ENCODE assay signal across 8 cellular contexts in genomic region chr16:70433456-70434103, GRCh38. TPM values are rescaled to one million over a fixed set of nuclear protein-coding genes. Genes with fewer than 3 reads are reported as not detected.
DNase-seq lines count a peak whose midpoint lies in the region; ATAC-seq and TF ChIP-seq lines count a peak whose summit lies in the region.

No MANE protein-coding gene starts in this region.

- no peaks in the 10 kb centered on the region for H3K9me3 ChIP-seq in KOPT-K1 (ENCODE audit: insufficient read depth, low read length, poor library complexity, severe bottlenecking)
- no peaks in the 10 kb centered on the region for H3K9me3 ChIP-seq in muscle layer of colon (ENCODE audit: low read length)
- H3K9me3 ChIP-seq in effector memory CD4-positive, alpha-beta T cell (ENCODE audit: control insufficient read depth, low read length), result no peaks in the 10 kb centered on the region

- H3K27me3 ChIP-seq in BJ (ENCODE audit: control insufficient read depth, insufficient read depth, low read length) (no peaks in the 10 kb centered on the region), muscle layer of colon (ENCODE audit: control insufficient read depth in 1 of 2, insufficient read depth in 2 of 2, low read length in 2 of 2) (no peaks in the 10 kb centered on the region)
- H3K27me3 ChIP-seq in effector memory CD4-positive, alpha-beta T cell (replicated peaks; ENCODE audit: control insufficient read depth, insufficient read depth, low read length, poor library complexity, severe bottlenecking), result no peaks in the 10 kb centered on the region

- no peak overlapping the region for H3K4me3 ChIP-seq in BJ (ENCODE audit: low read depth, low read length)
- H3K4me3 ChIP-seq in muscle layer of colon (ENCODE audit: low read depth in 1 of 2, low read length in 2 of 2), result peak overlapping the region in 1 of 2 donors; percentile 13
- H3K4me3 ChIP-seq in effector memory CD4-positive, alpha-beta T cell (ENCODE audit: insufficient read depth, low read depth, low read length, poor library complexity, severe bottlenecking), result no peak overlapping the region

- H3K4me1 ChIP-seq in muscle layer of colon (ENCODE audit: insufficient read depth, low read length), result peaks cover 63% of the 10 kb centered on the region
- peaks cover 34% of the 10 kb centered on the region for H3K4me1 ChIP-seq in effector memory CD4-positive, alpha-beta T cell (ENCODE audit: control insufficient read depth, insufficient read depth, low read length, poor library complexity, severe bottlenecking)

- ATAC-seq in HG02938 (IDR thresholded peaks at IDR 0.05; ENCODE audit: unreplicated experiment), result no peak

- peak; percentile 67 for DNase-seq in BJ (ENCODE audit: low read depth)
- peak; percentile 41 for DNase-seq in dedifferentiated amniotic fluid mesenchymal stem cell (ENCODE audit: extremely low spot score)
- no peak for DNase-seq in DMS79 (lab: John Stamatoyannopoulos, UW)
- no peak for DNase-seq in effector memory CD4-positive, alpha-beta T cell
- no peak for DNase-seq in NCI-H2196 treated with DMSO at 0.1 percent for 48 hours (lab: John Stamatoyannopoulos, UW; ENCODE audit: unreplicated experiment)

- H3K27ac ChIP-seq in KOPT-K1 (ENCODE audit: low read depth, low read length, poor library complexity, severe bottlenecking), result peak overlapping the region; percentile 5
- H3K27ac ChIP-seq in muscle layer of colon (ENCODE audit: low read depth, low read length), result peak overlapping the region; percentile 59
- no peak overlapping the region for H3K27ac ChIP-seq in effector memory CD4-positive, alpha-beta T cell (ENCODE audit: insufficient read depth, low read length, poor library complexity, severe bottlenecking)

- H3K36me3 ChIP-seq in BJ (ENCODE audit: control insufficient read depth, insufficient read depth, low read length), result peaks cover 2% of the 10 kb centered on the region; the same call in 1 of the 2 replicates
- peaks cover 13% of the 10 kb centered on the region; the same call in 1 of the 2 replicates for H3K36me3 ChIP-seq in KOPT-K1 (ENCODE audit: insufficient read depth, low read length)
- H3K36me3 ChIP-seq in muscle layer of colon (ENCODE audit: insufficient read depth, low read length), result no peaks in the 10 kb centered on the region
- H3K36me3 ChIP-seq in effector memory CD4-positive, alpha-beta T cell (ENCODE audit: control insufficient read depth, insufficient read depth, low read length), result no peaks in the 10 kb centered on the region

- no peak for TF ChIP-seq CTCF in BJ (IDR thresholded peaks at IDR 0.05; ENCODE audit: insufficient read depth, low read depth, low read length)

- no peak overlapping the region for H3K9ac ChIP-seq in muscle layer of colon (ENCODE audit: low read length)

- CTCF ChIA-PET in BJ (lab: Yijun Ruan, JAX), result interaction anchor here (1.1 kb wide), 1 partner anchor 11 kb away, joined by 3 read pairs; no protein-coding TSS in a partner anchor

- POLR2A ChIA-PET in BJ (lab: Charles Lee), result interaction anchor here (0.6 kb wide), 1 partner anchor 83 kb away, joined by 3 read pairs; no protein-coding TSS in a partner anchor

RNA-seq across cellular contexts. Expression of gene ST3GAL2, which starts 5.3 kb away (rescaled TPM):
- 20.3 and 24.7 TPM in 2 replicates for polyA plus RNA-seq in BJ (2011; rRNA removed)
- 33.0 and 40.4 TPM in 2 replicates for polyA minus RNA-seq in BJ (2011; rRNA and poly(A)+ RNA removed)

RNA-seq across cellular contexts. Expression of gene FCSK, which starts 20.8 kb away (rescaled TPM):
- polyA plus RNA-seq in BJ (2011; rRNA removed), result 4.7 and 9.0 TPM in 2 replicates
- 7.4 and 8.4 TPM in 2 replicates for polyA minus RNA-seq in BJ (2011; rRNA and poly(A)+ RNA removed)

Comparison
In these comparisons a context has a peak if more than half of its experiments do, and no peak if none do; other contexts are left out.
1. DNase-seq: peak in BJ (single experiment) and dedifferentiated amniotic fluid mesenchymal stem cell (single experiment); none in DMS79 (single experiment), effector memory CD4-positive, alpha-beta T cell (0 of 3) and NCI-H2196 treated with DMSO at 0.1 percent for 48 hours (single experiment).